ENCODE assay signal across 27 cellular contexts in genomic region chrX:51476930-51477329, GRCh38.
"Had no signal": no experiment of that assay in that cellular context is flagged by ENCODE, and none has a peak within 500 bp of the region (broad histone marks: within the 10 kb centered on the region; RNA-seq: fewer than 3 reads in every experiment).

No MANE protein-coding gene starts in this region.

- H3K9me3 Mint-ChIP-seq: dendritic cell treated with granulocyte-macrophage colony-stimulating factor and Interleukin-4, amounts not matched to agents 40 ng/mL and 50 ng/mL, for 4 days; effector memory CD8-positive, alpha-beta T cell had no signal

- H3K9me3 ChIP-seq: colonic mucosa, esophagus squamous epithelium, gastrocnemius medialis, gastroesophageal sphincter had no signal

- H3K27ac ChIP-seq: colonic mucosa, coronary artery, dorsolateral prefrontal cortex, epithelial cell of prostate, esophagus squamous epithelium, foreskin keratinocyte, gastrocnemius medialis, gastroesophageal sphincter, heart left ventricle, heart right ventricle had no signal

- FAIRE-seq: endometrium, endothelial cell of umbilical vein, frontal cortex had no signal

- H3K4me3 ChIP-seq: colonic mucosa, coronary artery, dorsolateral prefrontal cortex, esophagus squamous epithelium, gastrocnemius medialis, gastroesophageal sphincter, heart left ventricle, heart right ventricle had no signal

- H3K27ac Mint-ChIP-seq: dendritic cell treated with granulocyte-macrophage colony-stimulating factor and Interleukin-4, amounts not matched to agents 40 ng/mL and 50 ng/mL, for 4 days; effector memory CD8-positive, alpha-beta T cell; endodermal cell had no signal

- ATAC-seq: effector memory CD8-positive, alpha-beta T cell; esophagus mucosa; foreskin keratinocyte; gastrocnemius medialis; gastroesophageal sphincter; heart left ventricle; heart right ventricle had no signal

- H3K4me1 ChIP-seq: colonic mucosa, esophagus squamous epithelium, foreskin keratinocyte, gastrocnemius medialis, gastroesophageal sphincter, heart left ventricle, heart right ventricle had no signal

- H3K27me3 ChIP-seq: colonic mucosa, esophagus squamous epithelium, foreskin keratinocyte, gastroesophageal sphincter had no signal

- DNase-seq: colonic mucosa; cortex of kidney; dermis blood vessel endothelial cell; dorsolateral prefrontal cortex; effector CD4-positive, alpha-beta T cell; effector CD8-positive, alpha-beta T cell; effector memory CD4-positive, alpha-beta T cell; effector memory CD8-positive, alpha-beta T cell; endodermal cell; erythroblast; esophagus squamous epithelium; foreskin fibroblast; foreskin keratinocyte; foreskin melanocyte; gastrocnemius medialis; glutamatergic neuron; head of caudate nucleus; heart left ventricle; heart right ventricle had no signal

- H3K36me3 ChIP-seq: colonic mucosa, esophagus squamous epithelium, gastrocnemius medialis, gastroesophageal sphincter, heart left ventricle, heart right ventricle had no signal

- H3K4me3 Mint-ChIP-seq: dendritic cell treated with granulocyte-macrophage colony-stimulating factor and Interleukin-4, amounts not matched to agents 40 ng/mL and 50 ng/mL, for 4 days; effector memory CD8-positive, alpha-beta T cell; endodermal cell had no signal

- H3K27me3 Mint-ChIP-seq: dendritic cell treated with granulocyte-macrophage colony-stimulating factor and Interleukin-4, amounts not matched to agents 40 ng/mL and 50 ng/mL, for 4 days; effector memory CD8-positive, alpha-beta T cell had no signal
